Comparison of ENCODE assay signal across 1 cellular context in the genomic region with DNA sequence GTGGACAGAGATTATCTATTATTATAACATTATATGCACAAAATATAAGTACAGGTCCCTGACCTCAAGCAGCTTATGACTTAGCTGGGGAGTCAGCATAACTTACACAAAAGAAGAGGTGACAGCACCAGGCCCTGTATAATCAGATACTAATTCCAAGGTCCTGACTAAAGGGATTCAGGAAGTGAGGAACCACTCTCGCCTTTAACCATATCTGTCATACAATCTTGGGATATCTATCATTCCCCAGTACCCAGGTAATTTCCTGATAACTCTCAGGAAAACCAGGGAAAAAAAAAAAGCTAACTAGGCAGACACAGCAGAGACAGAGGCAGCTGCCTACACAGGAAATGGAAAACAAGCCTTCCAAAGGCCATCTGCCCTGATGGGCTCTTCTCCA.
TF ChIP-seq lines count a peak whose summit lies in the region.

No MANE protein-coding gene starts in this region.

TF ChIP-seq in HepG2, 621 proteins besides CTCF, POLR2A, EP300 and RAD21 (continued from another document):
- TF ChIP-seq, protein P1, sequence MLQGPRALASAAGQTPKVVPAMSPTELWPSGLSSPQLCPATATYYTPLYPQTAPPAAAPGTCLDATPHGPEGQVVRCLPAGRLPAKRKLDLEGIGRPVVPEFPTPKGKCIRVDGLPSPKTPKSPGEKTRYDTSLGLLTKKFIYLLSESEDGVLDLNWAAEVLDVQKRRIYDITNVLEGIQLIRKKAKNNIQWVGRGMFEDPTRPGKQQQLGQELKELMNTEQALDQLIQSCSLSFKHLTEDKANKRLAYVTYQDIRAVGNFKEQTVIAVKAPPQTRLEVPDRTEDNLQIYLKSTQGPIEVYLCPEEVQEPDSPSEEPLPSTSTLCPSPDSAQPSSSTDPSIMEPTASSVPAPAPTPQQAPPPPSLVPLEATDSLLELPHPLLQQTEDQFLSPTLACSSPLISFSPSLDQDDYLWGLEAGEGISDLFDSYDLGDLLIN (CRISPR knock-in tag; IDR thresholded peaks at IDR 0.05; ENCODE audit: borderline replicate concordance): no peak
- TF ChIP-seq MIER2 (CRISPR knock-in tag; IDR thresholded peaks at IDR 0.05) (no peak), ZBTB7A (CRISPR knock-in tag; IDR thresholded peaks at IDR 0.05) (no peak), THYN1 (CRISPR knock-in tag; IDR thresholded peaks at IDR 0.05; ENCODE audit: borderline replicate concordance, low read depth) (no peak), ZNF234 (CRISPR knock-in tag; conservative IDR thresholded peaks at IDR 0.05) (no peak), SRSF1 (optimal IDR thresholded peaks at IDR 0.05; ENCODE audit: low read depth, low read length) (no peak), ZNF724P (CRISPR knock-in tag; IDR thresholded peaks at IDR 0.05; ENCODE audit: borderline replicate concordance) (no peak), CBX1 (IDR thresholded peaks at IDR 0.05; ENCODE audit: low read depth) (no peak), AHR (CRISPR knock-in tag; IDR thresholded peaks at IDR 0.05) (no peak), ZFYVE20 (CRISPR knock-in tag; IDR thresholded peaks at IDR 0.05; ENCODE audit: borderline replicate concordance, low read depth) (no peak), SYNCRIP (IDR thresholded peaks at IDR 0.05; ENCODE audit: insufficient read depth, low read depth, low read length) (no peak)
